Comparison of ENCODE assay signal across 1 cellular context in genomic region chr5:9632495-9632894, GRCh38.
TF ChIP-seq lines count a peak whose summit lies in the region.

No MANE protein-coding gene starts in this region.

TF ChIP-seq in K562, 482 proteins besides CTCF, POLR2A, EP300 and RAD21:
- TF ChIP-seq STAT6 (CRISPR knock-in tag; IDR thresholded peaks at IDR 0.05) (no peak), SPI1 (IDR thresholded peaks at IDR 0.05; ENCODE audit: borderline replicate concordance, low read depth, low read length) (0 out of 2 replicates have a peak, but pooled peaks have one; percentile 13)
